Comparison of ENCODE assay signal across 14 cellular contexts in genomic region chr3:123390865-123391613, GRCh38. TPM values are rescaled to one million over a fixed set of nuclear protein-coding genes. Genes with fewer than 3 reads are reported as not detected.
DNase-seq lines count a peak whose midpoint lies in the region; ATAC-seq and TF ChIP-seq lines count a peak whose summit lies in the region.
"Had no signal": no experiment of that assay in that cellular context is flagged by ENCODE, and none has a peak within 500 bp of the region (broad histone marks: within the 10 kb centered on the region; RNA-seq: fewer than 3 reads in every experiment).

No MANE protein-coding gene starts in this region.

- no peak overlapping the region for H3K4me3 Mint-ChIP-seq in activated CD4-positive, alpha-beta memory T cell treated with anti-CD3 and anti-CD28 coated beads for 36 hours
- H3K4me3 Mint-ChIP-seq: activated naive CD4-positive, alpha-beta T cell treated with anti-CD3 and anti-CD28 coated beads, Interleukin-2, amount 50 U/mL, for 24 hours had no signal

- H3K27ac ChIP-seq in coronary artery, result peak overlapping the region; percentile 83 to 94
- H3K27ac ChIP-seq: neutrophil, VCaP had no signal

- H3K27ac Mint-ChIP-seq in activated CD4-positive, alpha-beta memory T cell treated with anti-CD3 and anti-CD28 coated beads for 36 hours, result no peak overlapping the region
- H3K27ac Mint-ChIP-seq: activated naive CD4-positive, alpha-beta T cell treated with anti-CD3 and anti-CD28 coated beads, Interleukin-2, amount 50 U/mL, for 24 hours had no signal

- POLR2A ChIA-PET in activated CD4-positive, alpha-beta memory T cell treated with anti-CD3 and anti-CD28 coated beads for 36 hours (lab: Charles Lee), result no interaction called here

- intact Hi-C loops in activated CD4-positive, alpha-beta memory T cell treated with anti-CD3 and anti-CD28 coated beads for 36 hours (cut with micrococcal nuclease), result no loop called here

- TF ChIP-seq CTCF in AG09309 (IDR thresholded peaks at IDR 0.05; ENCODE audit: control insufficient read depth, insufficient read depth, low read depth, low read length, missing control alignments), result no peak
- no peak for TF ChIP-seq CTCF in coronary artery (IDR thresholded peaks at IDR 0.05)
- TF ChIP-seq CTCF in omental fat pad (IDR thresholded peaks at IDR 0.05), result no peak

- CTCF ChIA-PET in activated CD4-positive, alpha-beta memory T cell treated with anti-CD3 and anti-CD28 coated beads for 36 hours (lab: Charles Lee), result no interaction called here

- DNase-seq in AG09309 (ENCODE audit: low read depth) (peak; percentile 31), NCI-H146 (lab: John Stamatoyannopoulos, UW) (peak; percentile 98), coronary artery (ENCODE audit: low spot score) (no peak), omental fat pad (ENCODE audit: low spot score) (no peak), hippocampal formation (lab: John Stamatoyannopoulos, UW) (no peak), HUDEP-2 (lab: John Stamatoyannopoulos, UW; ENCODE audit: unreplicated experiment in 76 of 76) (no peak), GF-D8 (lab: John Stamatoyannopoulos, UW) (no peak)
- no peak for DNase-seq in activated CD4-positive, alpha-beta memory T cell treated with anti-CD3 and anti-CD28 coated beads for 36 hours
- DNase-seq: ACHN; stimulated activated CD4-positive, alpha-beta T cell treated with anti-CD3 and anti-CD28 coated beads, Interleukin-12 subunit alpha, Interleukin-12 subunit beta, amount 100 ng/mL, for 4 hours had no signal

- H3K4me1 Mint-ChIP-seq in activated CD4-positive, alpha-beta memory T cell treated with anti-CD3 and anti-CD28 coated beads for 36 hours (ENCODE audit: low read depth), result no peaks in the 10 kb centered on the region
- H3K4me1 Mint-ChIP-seq: activated naive CD4-positive, alpha-beta T cell treated with anti-CD3 and anti-CD28 coated beads, Interleukin-2, amount 50 U/mL, for 24 hours had no signal

- H3K4me3 ChIP-seq in AG09309 (ENCODE audit: control insufficient read depth, low read depth, low read length) (no peak overlapping the region), coronary artery (no peak overlapping the region)

- peak; percentile 19 for ATAC-seq in omental fat pad (ENCODE audit: low FRiP score)

- no peaks in the 10 kb centered on the region for H3K9me3 Mint-ChIP-seq in activated CD4-positive, alpha-beta memory T cell treated with anti-CD3 and anti-CD28 coated beads for 36 hours
- H3K9me3 Mint-ChIP-seq: activated naive CD4-positive, alpha-beta T cell treated with anti-CD3 and anti-CD28 coated beads, Interleukin-2, amount 50 U/mL, for 24 hours had no signal

- H3K36me3 Mint-ChIP-seq in activated CD4-positive, alpha-beta memory T cell treated with anti-CD3 and anti-CD28 coated beads for 36 hours, result no peaks in the 10 kb centered on the region
- H3K36me3 Mint-ChIP-seq: activated naive CD4-positive, alpha-beta T cell treated with anti-CD3 and anti-CD28 coated beads, Interleukin-2, amount 50 U/mL, for 24 hours had no signal

- H3K27me3 Mint-ChIP-seq in activated CD4-positive, alpha-beta memory T cell treated with anti-CD3 and anti-CD28 coated beads for 36 hours, result peaks cover 15% of the 10 kb centered on the region

RNA-seq across cellular contexts. Expression of gene ADCY5, which starts 57.9 kb away (rescaled TPM):
- 10 to 100 TPM; 14.0 to 86.8 (median 41.5) TPM for total RNA-seq in omental fat pad
- not detected for total RNA-seq in activated CD4-positive, alpha-beta memory T cell treated with anti-CD3 and anti-CD28 coated beads for 36 hours
- total RNA-seq: M059J had no signal

Comparison
In these comparisons a context has a peak if more than half of its experiments do, and no peak if none do; other contexts are left out.
1. DNase-seq: peak in AG09309 (single experiment) and NCI-H146 (single experiment); none in coronary artery (single experiment), omental fat pad (single experiment), hippocampal formation (0 of 2), HUDEP-2 (0 of 76), GF-D8 (single experiment) and activated CD4-positive, alpha-beta memory T cell treated with anti-CD3 and anti-CD28 coated beads for 36 hours (single experiment).
2. RNA of gene ADCY5, which starts 57.9 kb away (total RNA-seq): 14.0 to 86.8 TPM in omental fat pad; not detected in activated CD4-positive, alpha-beta memory T cell treated with anti-CD3 and anti-CD28 coated beads for 36 hours; every median in the first group is over 10 times any median in the second.